In the genomic region with DNA sequence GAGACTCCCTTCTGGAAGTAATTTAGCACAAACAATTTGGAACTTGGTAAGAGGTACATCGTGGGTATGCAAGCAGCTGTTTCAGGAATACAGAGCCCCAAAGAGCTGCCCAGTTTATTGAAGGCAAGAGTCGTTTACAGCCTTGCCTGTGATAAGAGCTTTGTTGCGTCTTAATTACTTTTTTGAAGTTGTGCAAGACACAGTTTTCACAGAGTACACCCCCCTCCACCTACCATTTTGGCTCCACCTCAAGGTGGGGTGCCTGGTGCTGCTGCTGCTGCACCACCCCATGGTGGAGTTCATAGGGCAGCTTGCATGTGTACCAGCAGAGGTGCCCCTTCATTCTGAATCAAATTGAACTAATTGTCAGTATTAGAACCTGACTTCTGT, we compare ENCODE assay signal across 1 cellular context.
TF ChIP-seq lines count a peak whose summit lies in the region.

No MANE protein-coding gene starts in this region.

TF ChIP-seq in H1, 55 proteins besides CTCF, POLR2A, EP300 and RAD21 (continued from another document):
- no peak for TF ChIP-seq SAP30 (IDR thresholded peaks at IDR 0.05; ENCODE audit: insufficient read depth, insufficient replicate concordance, low read length)
- TF ChIP-seq JUN (IDR thresholded peaks at IDR 0.05; ENCODE audit: low read depth, low read length): no peak
- no peak for TF ChIP-seq FOSL1 (IDR thresholded peaks at IDR 0.05; ENCODE audit: insufficient read depth, low read depth, low read length)
- TF ChIP-seq GABPA (IDR thresholded peaks at IDR 0.05; ENCODE audit: borderline replicate concordance, insufficient read depth, low read length): no peak
- TF ChIP-seq GTF2F1 (IDR thresholded peaks at IDR 0.05; ENCODE audit: borderline replicate concordance, low read depth, low read length): no peak
